ENCODE assay signal across 23 cellular contexts in the genomic region with DNA sequence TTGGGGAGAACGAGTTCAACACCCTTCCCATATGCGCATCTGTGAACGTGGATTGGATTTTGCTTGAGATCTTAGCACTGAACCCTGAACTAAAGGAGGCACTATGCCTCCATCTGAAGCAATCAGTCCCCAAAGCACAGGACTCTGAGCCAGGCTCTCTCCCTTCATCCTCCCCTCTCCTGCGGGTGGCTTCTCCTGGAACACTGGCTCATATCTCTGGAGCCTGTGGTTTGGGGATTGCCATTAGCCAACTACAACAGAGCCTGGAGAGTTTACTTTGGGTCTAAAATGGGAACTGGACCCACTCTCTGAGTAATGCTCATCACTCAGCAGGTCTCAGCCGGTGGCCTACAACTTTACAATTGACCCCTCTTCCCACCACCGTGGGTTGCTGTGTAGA.
DNase-seq lines count a peak whose midpoint lies in the region; ATAC-seq, FAIRE-seq and TF ChIP-seq lines count a peak whose summit lies in the region.
"Had no signal": no experiment of that assay in that cellular context is flagged by ENCODE, and none has a peak within 500 bp of the region (broad histone marks: within the 10 kb centered on the region; RNA-seq: fewer than 3 reads in every experiment).

No MANE protein-coding gene starts in this region.

- DNase-seq in Caco-2 (no peak), K562 (ENCODE audit: extremely low read depth in 1 of 4, low spot score in 3 of 4) (no peak), neural progenitor cell (ENCODE audit: low spot score) (no peak), immature natural killer cell (no peak)
- no peak for DNase-seq in stimulated activated naive B cell treated with anti-CD40 and anti-IgM and Interleukin-4, amounts not matched to agents 10 μg/mL and 1 μg/mL and 100 μg/mL, for 72 hours
- no peak for DNase-seq in activated CD8-positive, alpha-beta T cell treated with anti-CD3 and anti-CD28 coated beads, Interleukin-2, amount 10 ng/mL, durations not matched to agents 7 days and 5 days
- DNase-seq in stimulated activated CD8-positive, alpha-beta memory T cell treated with anti-CD3 and anti-CD28 coated beads, Interleukin-4, amount 100 ng/mL, for 48 hours, result no peak
- DNase-seq: BE2C; Calu3; CD4-positive, alpha-beta T cell; EL; GOT3; NCI-H1092; NCI-H1436 treated with DMSO at 0.1 percent for 48 hours; NCI-H2029; NCI-H345; NCI-H524 treated with DMSO at 0.1 percent for 48 hours; SJCRH30 had no signal

- H2AFZ ChIP-seq in K562 (ENCODE audit: low read depth, low read length), result 0 out of 2 replicates have a peak overlapping the region, but pooled peaks have one; percentile 14
- no peak overlapping the region for H2AFZ ChIP-seq in neural progenitor cell (replicated peaks)

- H3K4me2 ChIP-seq in K562 (ENCODE audit: insufficient read depth, low read length) (no peak overlapping the region), neural progenitor cell (peak overlapping the region; percentile 71)
- H3K4me2 ChIP-seq: KMS-11 had no signal

- H3K4me1 Mint-ChIP-seq in Caco-2 (ENCODE audit: low read depth, unreplicated experiment), result peaks cover 23% of the 10 kb centered on the region
- H3K4me1 Mint-ChIP-seq in neural progenitor cell, result peaks cover 35% of the 10 kb centered on the region
- H3K4me1 Mint-ChIP-seq in stimulated activated naive B cell treated with anti-CD40 and anti-IgM and Interleukin-4, amounts not matched to agents 10 μg/mL and 1 μg/mL and 100 μg/mL, for 72 hours, result peaks cover 5 to 8% of the 10 kb centered on the region in 2 donors
- no peaks in the 10 kb centered on the region for H3K4me1 Mint-ChIP-seq in immature natural killer cell
- no peaks in the 10 kb centered on the region for H3K4me1 Mint-ChIP-seq in activated CD8-positive, alpha-beta T cell treated with anti-CD3 and anti-CD28 coated beads, Interleukin-2, amount 10 ng/mL, durations not matched to agents 7 days and 5 days (ENCODE audit: low read depth)

- WGBS in K562 (ENCODE audit: insufficient coverage, low coverage, missing lambda C conversion rate), result 51% methylated on average over 6 of the region's 6 CpGs

- POLR2A ChIA-PET in Caco-2 (lab: Charles Lee) (no interaction called here), HEK293 (lab: Yijun Ruan, JAX) (no interaction called here), K562 (lab: Yijun Ruan, JAX) (interaction anchor here (0.7 to 1.5 kb wide), 3 partner anchors 16 to 161 kb away, joined by 3 to 5 read pairs (median 4); no protein-coding TSS in a partner anchor)
- POLR2A ChIA-PET in activated CD8-positive, alpha-beta T cell treated with anti-CD3 and anti-CD28 coated beads, Interleukin-2, amount 10 ng/mL, durations not matched to agents 7 days and 5 days (lab: Charles Lee), result no interaction called here

- no peaks in the 10 kb centered on the region for H3K9me1 ChIP-seq in K562 (ENCODE audit: control insufficient read depth, insufficient read depth, low read length)

- peak; percentile 64 for FAIRE-seq in K562 (lab: Jason Lieb, UNC)
- FAIRE-seq: A204.1, GM12891, HepG2 had no signal

- H3K27ac ChIP-seq in HEK293 (ENCODE audit: extremely low read depth, low read depth, low read length), result no peak overlapping the region
- no peak overlapping the region for H3K27ac ChIP-seq in K562 (ENCODE audit: extremely low read depth, low read depth, low read length)
- no peak overlapping the region for H3K27ac ChIP-seq in neural progenitor cell
- H3K27ac ChIP-seq: KMS-11, SJCRH30 had no signal

- H4K20me1 ChIP-seq in K562 (replicated peaks; ENCODE audit: control insufficient read depth, insufficient read depth, low read length) (no peaks in the 10 kb centered on the region), neural progenitor cell (ENCODE audit: low read depth) (no peaks in the 10 kb centered on the region)

- no peak for TF ChIP-seq EP300 in K562 (IDR thresholded peaks at IDR 0.05; ENCODE audit: low read length)

- CTCF ChIA-PET in Caco-2 (lab: Charles Lee) (no interaction called here), HEK293 (lab: Yijun Ruan, JAX) (no interaction called here), K562 (lab: Yijun Ruan, JAX; ENCODE audit: low intra/inter-chr PET ratio) (no interaction called here)
- CTCF ChIA-PET in activated CD8-positive, alpha-beta T cell treated with anti-CD3 and anti-CD28 coated beads, Interleukin-2, amount 10 ng/mL, durations not matched to agents 7 days and 5 days (lab: Charles Lee), result no interaction called here

- no peaks in the 10 kb centered on the region for H3K79me2 ChIP-seq in K562 (ENCODE audit: control insufficient read depth, insufficient read depth, low read length)
- no peaks in the 10 kb centered on the region for H3K79me2 ChIP-seq in neural progenitor cell (ENCODE audit: low read depth)

- no peak for TF ChIP-seq POLR2A in K562 (conservative IDR thresholded peaks at IDR 0.05)

- intact Hi-C loops in Caco-2 (cut with micrococcal nuclease; ENCODE audit: unreplicated experiment), result no loop called here
- intact Hi-C loops in K562 (cut with micrococcal nuclease), result loop anchor here (10.0 kb wide), 1 partner anchor 370 kb away; no protein-coding TSS in a partner anchor

- H3K9me3 ChIP-seq in Caco-2 (no peaks in the 10 kb centered on the region), HEK293 (ENCODE audit: control insufficient read depth, insufficient read depth, low read depth, low read length) (no peaks in the 10 kb centered on the region), K562 (replicated peaks; ENCODE audit: control insufficient read depth, insufficient read depth, low read depth, low read length) (no peaks in the 10 kb centered on the region), neural progenitor cell (ENCODE audit: low read depth) (no peaks in the 10 kb centered on the region)
- H3K9me3 ChIP-seq: BE2C, SJCRH30 had no signal

- H3K27me3 ChIP-seq in Caco-2 (replicated peaks; ENCODE audit: control insufficient read depth, insufficient read depth, low read length), result no peaks in the 10 kb centered on the region
- no peaks in the 10 kb centered on the region for H3K27me3 ChIP-seq in K562 (ENCODE audit: control insufficient read depth in 2 of 2, insufficient read depth in 2 of 2, low read length in 2 of 2)
- no peaks in the 10 kb centered on the region for H3K27me3 ChIP-seq in neural progenitor cell
- H3K27me3 ChIP-seq: BE2C, SJCRH30 had no signal

- H3K4me3 ChIP-seq in Caco-2 (ENCODE audit: low read depth, low read length) (no peak overlapping the region), HEK293 (ENCODE audit: low read depth, low read length) (no peak overlapping the region), K562 (no peak overlapping the region), neural progenitor cell (no peak overlapping the region)
- H3K4me3 ChIP-seq: SJCRH30 had no signal

- peak overlapping the region; percentile 45 for H3K27ac Mint-ChIP-seq in Caco-2 (ENCODE audit: unreplicated experiment)
- H3K27ac Mint-ChIP-seq in neural progenitor cell, result no peak overlapping the region
- H3K27ac Mint-ChIP-seq in stimulated activated naive B cell treated with anti-CD40 and anti-IgM and Interleukin-4, amounts not matched to agents 10 μg/mL and 1 μg/mL and 100 μg/mL, for 72 hours, result no peak overlapping the region
- H3K27ac Mint-ChIP-seq in immature natural killer cell, result no peak overlapping the region
- no peak overlapping the region for H3K27ac Mint-ChIP-seq in activated CD8-positive, alpha-beta T cell treated with anti-CD3 and anti-CD28 coated beads, Interleukin-2, amount 10 ng/mL, durations not matched to agents 7 days and 5 days
- H3K27ac Mint-ChIP-seq: CD4-positive, alpha-beta T cell had no signal

- no peak for ATAC-seq in K562
- no peak for ATAC-seq in stimulated activated naive B cell treated with anti-CD40 and anti-IgM and Interleukin-4, amounts not matched to agents 10 μg/mL and 1 μg/mL and 100 μg/mL, for 72 hours (replicated peaks)
- no peak for ATAC-seq in activated CD8-positive, alpha-beta T cell treated with anti-CD3 and anti-CD28 coated beads, Interleukin-2, amount 10 ng/mL, durations not matched to agents 7 days and 5 days
- ATAC-seq: HepG2 had no signal

- H3K4me3 Mint-ChIP-seq in Caco-2 (ENCODE audit: unreplicated experiment), result no peak overlapping the region
- H3K4me3 Mint-ChIP-seq in neural progenitor cell, result no peak overlapping the region
- H3K4me3 Mint-ChIP-seq in stimulated activated naive B cell treated with anti-CD40 and anti-IgM and Interleukin-4, amounts not matched to agents 10 μg/mL and 1 μg/mL and 100 μg/mL, for 72 hours, result no peak overlapping the region
- no peak overlapping the region for H3K4me3 Mint-ChIP-seq in immature natural killer cell
- H3K4me3 Mint-ChIP-seq in activated CD8-positive, alpha-beta T cell treated with anti-CD3 and anti-CD28 coated beads, Interleukin-2, amount 10 ng/mL, durations not matched to agents 7 days and 5 days, result no peak overlapping the region
- H3K4me3 Mint-ChIP-seq: CD4-positive, alpha-beta T cell had no signal

- peak; percentile 36 to 43; a peak in 1 of 4 replicates for TF ChIP-seq RAD21 in K562 (CRISPR knock-in tag; conservative IDR thresholded peaks at IDR 0.05 in 1 of 2, IDR thresholded peaks at IDR 0.05 in 1 of 2)

- no peak overlapping the region for H3K9ac ChIP-seq in K562 (ENCODE audit: insufficient read depth in 1 of 2, low read depth in 2 of 2, low read length in 2 of 2)
- no peak overlapping the region for H3K9ac ChIP-seq in neural progenitor cell
- H3K9ac ChIP-seq: KMS-11 had no signal

- H3K9me3 Mint-ChIP-seq in Caco-2 (ENCODE audit: unreplicated experiment) (peaks cover 8% of the 10 kb centered on the region), neural progenitor cell (no peaks in the 10 kb centered on the region), immature natural killer cell (no peaks in the 10 kb centered on the region)
- no peaks in the 10 kb centered on the region for H3K9me3 Mint-ChIP-seq in stimulated activated naive B cell treated with anti-CD40 and anti-IgM and Interleukin-4, amounts not matched to agents 10 μg/mL and 1 μg/mL and 100 μg/mL, for 72 hours
- H3K9me3 Mint-ChIP-seq in activated CD8-positive, alpha-beta T cell treated with anti-CD3 and anti-CD28 coated beads, Interleukin-2, amount 10 ng/mL, durations not matched to agents 7 days and 5 days (ENCODE audit: insufficient read depth), result no peaks in the 10 kb centered on the region
- H3K9me3 Mint-ChIP-seq: CD4-positive, alpha-beta T cell had no signal

- in situ Hi-C loops in K562 (cut with MboI), result no loop called here

- H3K36me3 Mint-ChIP-seq in Caco-2 (ENCODE audit: insufficient read depth, unreplicated experiment) (no peaks in the 10 kb centered on the region), neural progenitor cell (no peaks in the 10 kb centered on the region), immature natural killer cell (no peaks in the 10 kb centered on the region)
- H3K36me3 Mint-ChIP-seq in stimulated activated naive B cell treated with anti-CD40 and anti-IgM and Interleukin-4, amounts not matched to agents 10 μg/mL and 1 μg/mL and 100 μg/mL, for 72 hours, result no peaks in the 10 kb centered on the region
- H3K36me3 Mint-ChIP-seq in activated CD8-positive, alpha-beta T cell treated with anti-CD3 and anti-CD28 coated beads, Interleukin-2, amount 10 ng/mL, durations not matched to agents 7 days and 5 days (ENCODE audit: low read depth), result no peaks in the 10 kb centered on the region

- peaks cover 15% of the 10 kb centered on the region for H3K4me1 ChIP-seq in Caco-2
- H3K4me1 ChIP-seq in HEK293 (ENCODE audit: control insufficient read depth, insufficient read depth, low read length), result no peaks in the 10 kb centered on the region
- peaks cover 26 to 42% of the 10 kb centered on the region in 2 experiments for H3K4me1 ChIP-seq in K562 (replicated peaks in 1 of 2; ENCODE audit: control insufficient read depth in 2 of 2, insufficient read depth in 2 of 2, low read length in 2 of 2)
- H3K4me1 ChIP-seq in neural progenitor cell, result peaks cover 51% of the 10 kb centered on the region
- H3K4me1 ChIP-seq: BE2C, SJCRH30 had no signal

- no peak for TF ChIP-seq CTCF in Caco-2 (IDR thresholded peaks at IDR 0.05; ENCODE audit: insufficient read depth in 1 of 2, low read depth in 1 of 2, low read length in 1 of 2, severe bottlenecking in 1 of 2, unreplicated experiment in 1 of 2)
- no peak for TF ChIP-seq CTCF in HEK293 (tag by site-specific recombination; IDR thresholded peaks at IDR 0.05)
- TF ChIP-seq CTCF in K562 (IDR thresholded peaks at IDR 0.05 in 2 of 3, conservative IDR thresholded peaks at IDR 0.05 in 1 of 3; ENCODE audit: insufficient read depth in 2 of 3, low read depth in 1 of 3, low read length in 3 of 3), result peak in 1 of 3 experiments; percentile 21; a peak in 1 of 6 replicates
- no peak for TF ChIP-seq CTCF in neural progenitor cell (IDR thresholded peaks at IDR 0.05)

- H3K36me3 ChIP-seq in Caco-2 (ENCODE audit: control insufficient read depth, insufficient read depth, low read length) (no peaks in the 10 kb centered on the region; the same call in 1 of the 2 replicates), HEK293 (ENCODE audit: control insufficient read depth in 2 of 2, insufficient read depth in 1 of 2, low read length in 2 of 2) (no peaks in the 10 kb centered on the region), K562 (ENCODE audit: control insufficient read depth, insufficient read depth, low read length) (no peaks in the 10 kb centered on the region), neural progenitor cell (no peaks in the 10 kb centered on the region)
- H3K36me3 ChIP-seq: BE2C, SJCRH30 had no signal

- BruUV-seq in Caco-2 (replicated peaks; lab: Mats Ljungman, UMichigan), result no TSS peak
- BruUV-seq in K562 (replicated peaks; lab: Mats Ljungman, UMichigan), result no TSS peak

- peaks cover 41% of the 10 kb centered on the region for H3F3A ChIP-seq in neural progenitor cell (ENCODE audit: low read depth)

- H3K27me3 Mint-ChIP-seq in Caco-2 (ENCODE audit: insufficient read depth, unreplicated experiment) (no peaks in the 10 kb centered on the region), neural progenitor cell (ENCODE audit: insufficient read depth, low read depth) (peaks cover 34% of the 10 kb centered on the region), immature natural killer cell (ENCODE audit: low read depth in 3 of 3) (peaks cover 0 to 6% (median under 1%) of the 10 kb centered on the region in 3 donors)
- H3K27me3 Mint-ChIP-seq in stimulated activated naive B cell treated with anti-CD40 and anti-IgM and Interleukin-4, amounts not matched to agents 10 μg/mL and 1 μg/mL and 100 μg/mL, for 72 hours, result peaks cover 30 to 36% of the 10 kb centered on the region in 2 donors
- peaks cover 16% of the 10 kb centered on the region for H3K27me3 Mint-ChIP-seq in activated CD8-positive, alpha-beta T cell treated with anti-CD3 and anti-CD28 coated beads, Interleukin-2, amount 10 ng/mL, durations not matched to agents 7 days and 5 days (ENCODE audit: low read depth)
